9 cellular contexts compared by ENCODE assay signal in genomic region chr5:116361171-116361967, GRCh38.
DNase-seq lines count a peak whose midpoint lies in the region; ATAC-seq, FAIRE-seq and TF ChIP-seq lines count a peak whose summit lies in the region.
"Had no signal": no experiment of that assay in that cellular context is flagged by ENCODE, and none has a peak within 500 bp of the region (broad histone marks: within the 10 kb centered on the region; RNA-seq: fewer than 3 reads in every experiment).

No MANE protein-coding gene starts in this region.

- no peak overlapping the region for H3K14ac ChIP-seq in H9 (ENCODE audit: insufficient read depth, low read length)

- H4K8ac ChIP-seq in H9 (replicated peaks; ENCODE audit: insufficient read length, low read depth, low read length) = no peak overlapping the region

- no peak overlapping the region for H3T11ph ChIP-seq in H9 (ENCODE audit: low read length)

- no peak overlapping the region for H2BK15ac ChIP-seq in H9 (ENCODE audit: low read depth, low read length)

- H3K9me3 Mint-ChIP-seq in H9 = no peaks in the 10 kb centered on the region
- H3K9me3 Mint-ChIP-seq in activated CD4-positive, alpha-beta T cell treated with anti-CD3 and anti-CD28 coated beads, Interleukin-2, amount 10 ng/mL, durations not matched to agents 24 days and 14 days = no peaks in the 10 kb centered on the region
- H3K9me3 Mint-ChIP-seq in stimulated activated naive B cell treated with anti-CD40 and anti-IgM and Interleukin-4, amounts not matched to agents 10 μg/mL and 1 μg/mL and 100 μg/mL, for 72 hours = peaks cover 4 to 9% of the 10 kb centered on the region in 2 donors

- H3K9me3 ChIP-seq in H9 (ENCODE audit: control insufficient read depth, low read depth, low read length) (no peaks in the 10 kb centered on the region), skeletal muscle tissue (ENCODE audit: control insufficient read depth in 3 of 3, low read length in 3 of 3) (no peaks in the 10 kb centered on the region)

- FAIRE-seq in bronchial epithelial cell (lab: Jason Lieb, UNC) = no peak

- no peak overlapping the region for H2BK20ac ChIP-seq in H9 (ENCODE audit: low read depth, low read length, poor library complexity, severe bottlenecking)

- DNase-seq in H9 (peak; percentile 87), bronchial epithelial cell (ENCODE audit: low read depth) (peak; percentile 35), iPS-NIHi11 (ENCODE audit: low spot score) (peak; percentile 71), DMS114 treated with DMSO at 0.1 percent for 48 hours (lab: John Stamatoyannopoulos, UW; ENCODE audit: unreplicated experiment) (no peak)
- DNase-seq in activated CD4-positive, alpha-beta T cell treated with anti-CD3 and anti-CD28 coated beads, Interleukin-2, amount 10 ng/mL, durations not matched to agents 24 days and 14 days = no peak
- DNase-seq in stimulated activated naive B cell treated with anti-CD40 and anti-IgM and Interleukin-4, amounts not matched to agents 10 μg/mL and 1 μg/mL and 100 μg/mL, for 72 hours = no peak
- DNase-seq: Karpas-422 had no signal

- no peak overlapping the region for H2BK5ac ChIP-seq in H9 (ENCODE audit: insufficient read length, low read length)

- no peak overlapping the region for H2AFZ ChIP-seq in H9 (ENCODE audit: low read length)

- ATAC-seq in GM21825 (IDR thresholded peaks at IDR 0.05; ENCODE audit: unreplicated experiment) = no peak
- ATAC-seq in stimulated activated naive B cell treated with anti-CD40 and anti-IgM and Interleukin-4, amounts not matched to agents 10 μg/mL and 1 μg/mL and 100 μg/mL, for 72 hours (replicated peaks) = no peak

- intact Hi-C loops in activated CD4-positive, alpha-beta T cell treated with anti-CD3 and anti-CD28 coated beads, Interleukin-2, amount 10 ng/mL, durations not matched to agents 24 days and 14 days (cut with micrococcal nuclease) = no loop called here

- H3K27ac Mint-ChIP-seq in H9 = peak overlapping the region in 2 of 3 experiments; percentile 41 to 87; a peak in 1 of 7 replicates
- H3K27ac Mint-ChIP-seq in activated CD4-positive, alpha-beta T cell treated with anti-CD3 and anti-CD28 coated beads, Interleukin-2, amount 10 ng/mL, durations not matched to agents 24 days and 14 days = no peak overlapping the region
- H3K27ac Mint-ChIP-seq in stimulated activated naive B cell treated with anti-CD40 and anti-IgM and Interleukin-4, amounts not matched to agents 10 μg/mL and 1 μg/mL and 100 μg/mL, for 72 hours = no peak overlapping the region

- no peak overlapping the region for H4K91ac ChIP-seq in H9 (ENCODE audit: insufficient read length, low read depth, low read length)

- H3K36me3 ChIP-seq in bronchial epithelial cell (ENCODE audit: control insufficient read depth, insufficient read depth, low read length) (no peaks in the 10 kb centered on the region), skeletal muscle tissue (ENCODE audit: control insufficient read depth in 3 of 3, insufficient read depth in 3 of 3, low read length in 3 of 3) (no peaks in the 10 kb centered on the region)

- H3K4me1 ChIP-seq in H9 (ENCODE audit: insufficient read depth, low read length) (no peaks in the 10 kb centered on the region), skeletal muscle tissue (ENCODE audit: control insufficient read depth in 3 of 3, insufficient read depth in 3 of 3, low read length in 3 of 3) (peaks cover 24 to 30% (median 25%) of the 10 kb centered on the region in 3 donors)

- H2AK5ac ChIP-seq in H9 (ENCODE audit: insufficient read length, low read length) = no peak overlapping the region

- H4K5ac ChIP-seq in H9 (ENCODE audit: insufficient read length, low read depth, low read length) = no peak overlapping the region

- H3K27me3 Mint-ChIP-seq in H9 (ENCODE audit: low read depth) = peaks cover 19% of the 10 kb centered on the region
- no peaks in the 10 kb centered on the region for H3K27me3 Mint-ChIP-seq in activated CD4-positive, alpha-beta T cell treated with anti-CD3 and anti-CD28 coated beads, Interleukin-2, amount 10 ng/mL, durations not matched to agents 24 days and 14 days
- no peaks in the 10 kb centered on the region for H3K27me3 Mint-ChIP-seq in stimulated activated naive B cell treated with anti-CD40 and anti-IgM and Interleukin-4, amounts not matched to agents 10 μg/mL and 1 μg/mL and 100 μg/mL, for 72 hours

- no peak overlapping the region for H3K18ac ChIP-seq in H9 (ENCODE audit: insufficient read length, low read depth, low read length)

- H3K23me2 ChIP-seq in H9 (ENCODE audit: insufficient read length, low read depth, low read length, poor library complexity, severe bottlenecking) = peaks cover 7% of the 10 kb centered on the region

- no peak overlapping the region for H3K27ac ChIP-seq in H9 (ENCODE audit: insufficient read length, low read depth, low read length)
- H3K27ac ChIP-seq in skeletal muscle tissue (ENCODE audit: low read depth, low read length) = peak overlapping the region; percentile 84

- H2BK120ac ChIP-seq in H9 (ENCODE audit: low read depth, low read length, poor library complexity, severe bottlenecking) = no peak overlapping the region

- peak; percentile 56 for TF ChIP-seq CTCF in H9 (conservative IDR thresholded peaks at IDR 0.05)
- peak; percentile 54 for TF ChIP-seq CTCF in bronchial epithelial cell (IDR thresholded peaks at IDR 0.05; ENCODE audit: insufficient read depth, low read length, severe bottlenecking)

- H2BK12ac ChIP-seq in H9 (ENCODE audit: insufficient read length, low read depth, low read length) = no peak overlapping the region

- no peak overlapping the region for H3K9ac ChIP-seq in H9 (ENCODE audit: extremely low read depth, insufficient read length, low read length)
- peak overlapping the region; percentile 28 to 54 (median 34) for H3K9ac ChIP-seq in skeletal muscle tissue (ENCODE audit: low read depth in 1 of 3, low read length in 3 of 3)

- peak overlapping the region; percentile 25 for H3K4me2 ChIP-seq in H9 (ENCODE audit: insufficient read depth, insufficient read length, low read length)

- H3K4me1 Mint-ChIP-seq in H9 = peaks cover 7 to 10% of the 10 kb centered on the region in 2 experiments; a peak in 2 of 4 replicates
- no peaks in the 10 kb centered on the region for H3K4me1 Mint-ChIP-seq in activated CD4-positive, alpha-beta T cell treated with anti-CD3 and anti-CD28 coated beads, Interleukin-2, amount 10 ng/mL, durations not matched to agents 24 days and 14 days
- peaks cover 31 to 35% of the 10 kb centered on the region in 2 donors for H3K4me1 Mint-ChIP-seq in stimulated activated naive B cell treated with anti-CD40 and anti-IgM and Interleukin-4, amounts not matched to agents 10 μg/mL and 1 μg/mL and 100 μg/mL, for 72 hours

- peak overlapping the region; percentile 33 for H3K4me3 ChIP-seq in bronchial epithelial cell (ENCODE audit: low read depth, low read length)
- peak overlapping the region; percentile 20 to 38 (median 37) for H3K4me3 ChIP-seq in skeletal muscle tissue (ENCODE audit: low read length in 3 of 3)

- H3K4ac ChIP-seq in H9 (ENCODE audit: low read depth, low read length) = no peak overlapping the region

- no peaks in the 10 kb centered on the region for H3K79me2 ChIP-seq in H9 (ENCODE audit: insufficient read depth, low read length)

- peak overlapping the region; percentile 73 to 79 for H3K4me3 Mint-ChIP-seq in H9
- no peak overlapping the region for H3K4me3 Mint-ChIP-seq in activated CD4-positive, alpha-beta T cell treated with anti-CD3 and anti-CD28 coated beads, Interleukin-2, amount 10 ng/mL, durations not matched to agents 24 days and 14 days
- H3K4me3 Mint-ChIP-seq in stimulated activated naive B cell treated with anti-CD40 and anti-IgM and Interleukin-4, amounts not matched to agents 10 μg/mL and 1 μg/mL and 100 μg/mL, for 72 hours = peak overlapping the region in 1 of 2 donors; percentile 56

- H3K79me1 ChIP-seq in H9 (ENCODE audit: insufficient read depth, low read depth, low read length, poor library complexity, severe bottlenecking) = no peaks in the 10 kb centered on the region

- no peaks in the 10 kb centered on the region for H4K20me1 ChIP-seq in H9 (ENCODE audit: control insufficient read depth, insufficient read depth, insufficient read length)

- H3K36me3 Mint-ChIP-seq in H9 (ENCODE audit: insufficient read depth in 1 of 3, low read depth in 3 of 3) = no peaks in the 10 kb centered on the region
- no peaks in the 10 kb centered on the region for H3K36me3 Mint-ChIP-seq in activated CD4-positive, alpha-beta T cell treated with anti-CD3 and anti-CD28 coated beads, Interleukin-2, amount 10 ng/mL, durations not matched to agents 24 days and 14 days (ENCODE audit: low read depth)
- peaks cover 10 to 13% of the 10 kb centered on the region in 2 donors for H3K36me3 Mint-ChIP-seq in stimulated activated naive B cell treated with anti-CD40 and anti-IgM and Interleukin-4, amounts not matched to agents 10 μg/mL and 1 μg/mL and 100 μg/mL, for 72 hours

- H3K56ac ChIP-seq in H9 (ENCODE audit: insufficient read length, low read depth, low read length) = no peak overlapping the region

- H3K27me3 ChIP-seq in H9 (ENCODE audit: insufficient read depth, low read length) (no peaks in the 10 kb centered on the region), bronchial epithelial cell (ENCODE audit: control insufficient read depth, insufficient read depth, low read length) (no peaks in the 10 kb centered on the region), skeletal muscle tissue (ENCODE audit: control insufficient read depth in 3 of 3, insufficient read depth in 3 of 3, low read length in 3 of 3) (no peaks in the 10 kb centered on the region)

- H3K23ac ChIP-seq in H9 (ENCODE audit: insufficient read length, low read depth, low read length) = no peak overlapping the region

- no CpG with 5 or more reads among the region's 53 CpGs for WGBS in H9 (ENCODE audit: extremely low coverage, insufficient read length, low lambda C conversion rate)

Comparison
In these comparisons a context has a peak if more than half of its experiments do, and no peak if none do; other contexts are left out.
1. DNase-seq: peak in H9 (single experiment), bronchial epithelial cell (single experiment) and iPS-NIHi11 (single experiment); none in DMS114 treated with DMSO at 0.1 percent for 48 hours (single experiment), activated CD4-positive, alpha-beta T cell treated with anti-CD3 and anti-CD28 coated beads, Interleukin-2, amount 10 ng/mL, durations not matched to agents 24 days and 14 days (single experiment) and stimulated activated naive B cell treated with anti-CD40 and anti-IgM and Interleukin-4, amounts not matched to agents 10 μg/mL and 1 μg/mL and 100 μg/mL, for 72 hours (single experiment).
2. H3K27ac Mint-ChIP-seq: peak in H9 (2 of 3); none in activated CD4-positive, alpha-beta T cell treated with anti-CD3 and anti-CD28 coated beads, Interleukin-2, amount 10 ng/mL, durations not matched to agents 24 days and 14 days (single experiment) and stimulated activated naive B cell treated with anti-CD40 and anti-IgM and Interleukin-4, amounts not matched to agents 10 μg/mL and 1 μg/mL and 100 μg/mL, for 72 hours (single experiment).